ENCODE assay signal across 8 cellular contexts in the genomic region with DNA sequence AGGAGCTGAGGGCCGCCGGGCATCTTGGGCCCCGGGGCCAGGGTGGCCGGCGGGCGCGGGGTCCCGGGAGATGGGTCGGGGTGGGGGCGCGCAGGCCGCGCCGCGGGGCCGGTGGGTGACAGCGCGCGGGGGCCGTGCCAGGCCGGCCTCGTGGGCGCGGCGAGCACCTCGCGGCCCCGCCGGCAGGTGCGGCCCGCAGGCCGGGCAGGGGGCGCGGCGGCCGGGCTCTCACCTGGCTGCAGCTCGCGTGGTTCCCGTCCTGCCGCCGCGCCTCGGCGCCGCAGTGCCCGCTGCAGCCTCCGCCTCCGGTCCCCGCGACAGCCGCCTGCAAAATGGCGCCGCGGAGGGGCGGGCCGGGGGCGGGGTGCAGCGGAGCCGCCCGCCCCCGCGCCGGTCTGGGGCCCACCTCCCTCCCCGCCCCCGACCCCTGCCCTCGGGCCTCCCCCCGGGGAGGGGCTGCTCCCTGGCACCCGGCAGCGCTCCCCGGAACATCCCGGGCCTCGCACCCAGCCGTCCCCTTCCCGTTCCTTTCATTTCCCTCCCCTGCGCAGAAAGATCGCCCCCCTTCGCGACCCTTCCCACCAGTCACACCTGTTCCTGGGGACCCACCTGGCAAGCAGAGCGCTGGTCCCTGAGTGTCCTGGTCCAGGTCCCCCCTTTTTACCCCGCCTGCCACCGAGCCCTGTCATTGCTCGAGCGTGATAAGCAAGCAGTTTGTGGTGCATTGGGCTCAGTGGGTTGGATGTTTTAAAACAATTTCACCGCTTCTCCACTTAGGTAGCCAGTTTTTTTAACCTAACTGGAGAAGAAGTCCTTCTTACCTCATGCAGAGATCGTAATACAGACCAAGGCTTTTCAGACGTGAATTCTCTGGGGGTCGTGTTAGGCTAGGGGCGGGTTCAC. TPM values are rescaled to one million over a fixed set of nuclear protein-coding genes. Genes with fewer than 3 reads are reported as not detected.
DNase-seq lines count a peak whose midpoint lies in the region; TF ChIP-seq lines count a peak whose summit lies in the region.

Gene SLC23A2, minus strand, starts transcription at position 337 of the 903 bp plus-strand sequence. CDS start 68,948 bp downstream, outside the sequence.

- TF ChIP-seq CTCF in WERI-Rb-1 (IDR thresholded peaks at IDR 0.05; ENCODE audit: low read depth, low read length) (no peak), cardiac fibroblast (IDR thresholded peaks at IDR 0.05; ENCODE audit: low read depth, low read length) (no peak), kidney epithelial cell (IDR thresholded peaks at IDR 0.05; ENCODE audit: insufficient read depth, low read length, poor library complexity, severe bottlenecking) (no peak)

- in situ Hi-C loops in KBM-7 (cut with MboI; ENCODE audit: low pct_unique_long_range_greater_than_20kb, low sequenced_read_pairs) = no loop called here

- peak within 1 kb of the TSS; percentile 58 for H3K27ac ChIP-seq in WERI-Rb-1

- H3K36me3 ChIP-seq in WERI-Rb-1 (no peaks in the 10 kb centered on the region), kidney epithelial cell (ENCODE audit: control insufficient read depth, insufficient read depth, low read length) (no peaks in the 10 kb centered on the region)

- no peaks in the 10 kb centered on the region for H3K9me3 ChIP-seq in WERI-Rb-1 (ENCODE audit: severe bottlenecking)

- H3K27me3 ChIP-seq in WERI-Rb-1 (ENCODE audit: insufficient read depth, low read depth, severe bottlenecking) (no peaks in the 10 kb centered on the region), kidney epithelial cell (ENCODE audit: control insufficient read depth, insufficient read depth, low read length) (no peaks in the 10 kb centered on the region)

- H3K4me3 ChIP-seq in WERI-Rb-1 (ENCODE audit: low read depth, low read length) = peak within 1 kb of the TSS; percentile 78
- peak within 1 kb of the TSS; percentile 68 to 73 for H3K4me3 ChIP-seq in cardiac fibroblast (replicated peaks in 1 of 2; ENCODE audit: low read depth in 2 of 2, low read length in 2 of 2)
- H3K4me3 ChIP-seq in kidney epithelial cell (ENCODE audit: low read depth, low read length) = peak within 1 kb of the TSS; percentile 70

- DNase-seq in NCI-H2227 (lab: John Stamatoyannopoulos, UW; ENCODE audit: unreplicated experiment) (peak; percentile 54), NCI-H2227 treated with DMSO at 0.1 percent for 48 hours (lab: John Stamatoyannopoulos, UW) (no peak), KBM-7 (peak; percentile 19), WERI-Rb-1 (peak; percentile 45), cardiac fibroblast (ENCODE audit: low read depth in 2 of 2) (peak in 1 of 2 donors; percentile 36), kidney epithelial cell (ENCODE audit: low read depth) (no peak), amniotic stem cell (lab: John Stamatoyannopoulos, UW) (no peak)
- DNase-seq in stimulated activated CD4-positive, alpha-beta T cell treated with anti-CD3 and anti-CD28 coated beads, Interleukin-15, amount 100 ng/mL, for 24 hours = peak; percentile 75

RNA-seq across cellular contexts. Expression of gene SLC23A2, which starts in this region (rescaled TPM):
- total RNA-seq in kidney epithelial cell = 20.1 and 21.4 TPM in 2 replicates

Comparison
In these comparisons a context has a peak if more than half of its experiments do, and no peak if none do; other contexts are left out.
1. DNase-seq: peak in NCI-H2227 (single experiment), KBM-7 (single experiment), WERI-Rb-1 (single experiment) and stimulated activated CD4-positive, alpha-beta T cell treated with anti-CD3 and anti-CD28 coated beads, Interleukin-15, amount 100 ng/mL, for 24 hours (single experiment); none in NCI-H2227 treated with DMSO at 0.1 percent for 48 hours (single experiment), kidney epithelial cell (single experiment) and amniotic stem cell (single experiment).
2. Peak in every context shown above with its lines, with median percentiles within 50 percentile points of each other: H3K4me3 ChIP-seq.